ENCODE assay signal across 8 cellular contexts in genomic region chr3:119676771-119677640, GRCh38.
DNase-seq lines count a peak whose midpoint lies in the region; ATAC-seq and FAIRE-seq lines count a peak whose summit lies in the region.

TSS of gene COX17 (minus strand) at chr3:119677406. CDS start at chr3:119677310, 96 bp downstream.

- peak; percentile 99 for FAIRE-seq in GM19239 (lab: Jason Lieb, UNC)

- peak; percentile 95 for DNase-seq in Ammon's horn (ENCODE audit: low spot score)
- DNase-seq in GM19239 (ENCODE audit: insufficient read length, low spot score): peak; percentile 79
- DNase-seq in NCI-H524 treated with DMSO at 0.1 percent for 48 hours (lab: John Stamatoyannopoulos, UW): peak; percentile 96
- DNase-seq in activated CD4-positive, alpha-beta T cell treated with anti-CD3 and anti-CD28 coated beads for 4 hours: peak; percentile 96
- peak; percentile 99 for DNase-seq in kidney tubule cell (ENCODE audit: low spot score)
- peak; percentile 74 to 93 (median 87) for DNase-seq in stimulated activated CD4-positive, alpha-beta T cell treated with anti-CD3 and anti-CD28 coated beads, Interleukin-1b, Interleukin-23, amount 100 ng/mL, for 24 hours (ENCODE audit: low read depth in 4 of 4, low spot score in 1 of 4)

- peak within 1 kb of the TSS; percentile 93 for H3K27ac ChIP-seq in cingulate gyrus (ENCODE audit: low read depth, low read length)

- peak; percentile 82 for ATAC-seq in HG03457 (IDR thresholded peaks at IDR 0.05; ENCODE audit: unreplicated experiment)

Comparison
In these comparisons a context has a peak if more than half of its experiments do, and no peak if none do; other contexts are left out.
1. Peak in every context shown above with its lines: DNase-seq, ATAC-seq and H3K27ac ChIP-seq.